In genomic region chr16:4207229-4207628, GRCh38 we compare ENCODE assay signal across 30 cellular contexts. TPM values are rescaled to one million over a fixed set of nuclear protein-coding genes. Genes with fewer than 3 reads are reported as not detected.
DNase-seq lines count a peak whose midpoint lies in the region; ATAC-seq and TF ChIP-seq lines count a peak whose summit lies in the region.
"Had no signal": no experiment of that assay in that cellular context is flagged by ENCODE, and none has a peak within 500 bp of the region (broad histone marks: within the 10 kb centered on the region; RNA-seq: fewer than 3 reads in every experiment).

No MANE protein-coding gene starts in this region.

- peaks cover 12 to 33% (median 31%) of the 10 kb centered on the region in 3 donors for H3K36me3 ChIP-seq in skeletal muscle tissue (ENCODE audit: control insufficient read depth in 3 of 3, insufficient read depth in 3 of 3, low read length in 3 of 3)
- no peaks in the 10 kb centered on the region for H3K36me3 ChIP-seq in mucosa of descending colon (ENCODE audit: low read depth)
- H3K36me3 ChIP-seq: upper lobe of right lung had no signal

- CTCF ChIA-PET in T-cell (lab: Charles Lee), result no interaction called here

- peak; percentile 13 for ATAC-seq in activated naive CD8-positive, alpha-beta T cell treated with anti-CD3 and anti-CD28 coated beads, Interleukin-2, amount 10 ng/mL, durations not matched to agents 7 days and 5 days (ENCODE audit: low read depth)
- no peak for ATAC-seq in T-cell (replicated peaks in 1 of 4)
- ATAC-seq in left ventricle myocardium superior, result peak; percentile 2
- no peak for ATAC-seq in HG03159 (IDR thresholded peaks at IDR 0.05; ENCODE audit: unreplicated experiment)
- no peak for ATAC-seq in mucosa of descending colon
- ATAC-seq in stimulated activated naive B cell treated with anti-CD40 and anti-IgM and Interleukin-4, amounts not matched to agents 10 μg/mL and 1 μg/mL and 100 μg/mL, for 72 hours (replicated peaks), result no peak
- ATAC-seq: activated CD4-positive, alpha-beta T cell treated with anti-CD3 and anti-CD28 coated beads for 36 hours; GM23338; stimulated activated memory B cell treated with anti-CD40 and anti-IgM and Interleukin-4, amounts not matched to agents 10 μg/mL and 1 μg/mL and 100 μg/mL, for 72 hours; upper lobe of right lung had no signal

- no peak overlapping the region for H3K27ac Mint-ChIP-seq in activated naive CD8-positive, alpha-beta T cell treated with anti-CD3 and anti-CD28 coated beads, Interleukin-2, amount 10 ng/mL, durations not matched to agents 7 days and 5 days
- H3K27ac Mint-ChIP-seq in activated naive CD8-positive, alpha-beta T cell treated with anti-CD3 and anti-CD28 coated beads for 36 hours, result no peak overlapping the region
- no peak overlapping the region for H3K27ac Mint-ChIP-seq in T-cell
- no peak overlapping the region for H3K27ac Mint-ChIP-seq in stimulated activated naive B cell treated with anti-CD40 and anti-IgM and Interleukin-4, amounts not matched to agents 10 μg/mL and 1 μg/mL and 100 μg/mL, for 72 hours
- H3K27ac Mint-ChIP-seq: activated CD4-positive, alpha-beta T cell treated with anti-CD3 and anti-CD28 coated beads for 36 hours; CD4-positive, alpha-beta T cell; dendritic cell treated with granulocyte-macrophage colony-stimulating factor and Interleukin-4, amounts not matched to agents 40 ng/mL and 50 ng/mL, for 4 days; endodermal cell; GM23338; mesothelial cell of epicardium; stimulated activated memory B cell treated with anti-CD40 and anti-IgM and Interleukin-4, amounts not matched to agents 10 μg/mL and 1 μg/mL and 100 μg/mL, for 72 hours had no signal

- H3K9ac ChIP-seq in skeletal muscle tissue (ENCODE audit: low read depth in 1 of 3, low read length in 3 of 3), result peak overlapping the region in 2 of 3 donors; percentile 53 to 77

- H3K9me3 Mint-ChIP-seq in activated naive CD8-positive, alpha-beta T cell treated with anti-CD3 and anti-CD28 coated beads, Interleukin-2, amount 10 ng/mL, durations not matched to agents 7 days and 5 days, result no peaks in the 10 kb centered on the region
- H3K9me3 Mint-ChIP-seq in activated naive CD8-positive, alpha-beta T cell treated with anti-CD3 and anti-CD28 coated beads for 36 hours, result no peaks in the 10 kb centered on the region
- no peaks in the 10 kb centered on the region for H3K9me3 Mint-ChIP-seq in T-cell
- no peaks in the 10 kb centered on the region for H3K9me3 Mint-ChIP-seq in stimulated activated naive B cell treated with anti-CD40 and anti-IgM and Interleukin-4, amounts not matched to agents 10 μg/mL and 1 μg/mL and 100 μg/mL, for 72 hours
- H3K9me3 Mint-ChIP-seq: CD4-positive, alpha-beta T cell; dendritic cell treated with granulocyte-macrophage colony-stimulating factor and Interleukin-4, amounts not matched to agents 40 ng/mL and 50 ng/mL, for 4 days; endodermal cell; GM23338; mesothelial cell of epicardium; naive B cell; stimulated activated memory B cell treated with anti-CD40 and anti-IgM and Interleukin-4, amounts not matched to agents 10 μg/mL and 1 μg/mL and 100 μg/mL, for 72 hours had no signal

- H3K36me3 Mint-ChIP-seq in activated naive CD8-positive, alpha-beta T cell treated with anti-CD3 and anti-CD28 coated beads, Interleukin-2, amount 10 ng/mL, durations not matched to agents 7 days and 5 days, result no peaks in the 10 kb centered on the region
- H3K36me3 Mint-ChIP-seq in activated naive CD8-positive, alpha-beta T cell treated with anti-CD3 and anti-CD28 coated beads for 36 hours, result no peaks in the 10 kb centered on the region
- no peaks in the 10 kb centered on the region for H3K36me3 Mint-ChIP-seq in T-cell
- no peaks in the 10 kb centered on the region for H3K36me3 Mint-ChIP-seq in stimulated activated naive B cell treated with anti-CD40 and anti-IgM and Interleukin-4, amounts not matched to agents 10 μg/mL and 1 μg/mL and 100 μg/mL, for 72 hours
- H3K36me3 Mint-ChIP-seq: mesothelial cell of epicardium; naive B cell; stimulated activated memory B cell treated with anti-CD40 and anti-IgM and Interleukin-4, amounts not matched to agents 10 μg/mL and 1 μg/mL and 100 μg/mL, for 72 hours had no signal

- H3K9me3 ChIP-seq in skeletal muscle tissue (ENCODE audit: control insufficient read depth in 3 of 3, low read length in 3 of 3), result no peaks in the 10 kb centered on the region
- H3K9me3 ChIP-seq in mucosa of descending colon, result no peaks in the 10 kb centered on the region
- H3K9me3 ChIP-seq: upper lobe of right lung had no signal

- no peak for TF ChIP-seq CTCF in mucosa of descending colon (IDR thresholded peaks at IDR 0.05)

- H3K4me3 Mint-ChIP-seq in activated naive CD8-positive, alpha-beta T cell treated with anti-CD3 and anti-CD28 coated beads, Interleukin-2, amount 10 ng/mL, durations not matched to agents 7 days and 5 days, result peak overlapping the region; percentile 65
- H3K4me3 Mint-ChIP-seq in activated naive CD8-positive, alpha-beta T cell treated with anti-CD3 and anti-CD28 coated beads for 36 hours, result no peak overlapping the region
- H3K4me3 Mint-ChIP-seq in T-cell, result peak overlapping the region in 2 of 3 donors; percentile 28 to 55
- no peak overlapping the region for H3K4me3 Mint-ChIP-seq in stimulated activated naive B cell treated with anti-CD40 and anti-IgM and Interleukin-4, amounts not matched to agents 10 μg/mL and 1 μg/mL and 100 μg/mL, for 72 hours
- H3K4me3 Mint-ChIP-seq: activated CD4-positive, alpha-beta T cell treated with anti-CD3 and anti-CD28 coated beads for 36 hours; CD4-positive, alpha-beta T cell; dendritic cell treated with granulocyte-macrophage colony-stimulating factor and Interleukin-4, amounts not matched to agents 40 ng/mL and 50 ng/mL, for 4 days; endodermal cell; GM23338; mesothelial cell of epicardium; stimulated activated memory B cell treated with anti-CD40 and anti-IgM and Interleukin-4, amounts not matched to agents 10 μg/mL and 1 μg/mL and 100 μg/mL, for 72 hours had no signal

- DNase-seq in activated naive CD8-positive, alpha-beta T cell treated with anti-CD3 and anti-CD28 coated beads, Interleukin-2, amount 10 ng/mL, durations not matched to agents 7 days and 5 days, result no peak
- DNase-seq in activated naive CD8-positive, alpha-beta T cell treated with anti-CD3 and anti-CD28 coated beads for 36 hours, result no peak
- DNase-seq in T-cell (no peak), left ventricle myocardium superior (no peak), mucosa of descending colon (no peak)
- DNase-seq in stimulated activated naive B cell treated with anti-CD40 and anti-IgM and Interleukin-4, amounts not matched to agents 10 μg/mL and 1 μg/mL and 100 μg/mL, for 72 hours, result no peak
- DNase-seq: activated CD4-positive, alpha-beta T cell treated with anti-CD3 and anti-CD28 coated beads for 36 hours; activated CD8-positive, alpha-beta memory T cell treated with anti-CD3 and anti-CD28 coated beads for 24 hours; activated effector memory CD4-positive, alpha-beta T cell treated with anti-CD3 and anti-CD28 coated beads, Interleukin-2, amount 50 U/mL, for 16 hours; activated T-cell treated with anti-CD3 and anti-CD28 coated beads for 4 hours; CD4-positive, alpha-beta T cell; EL; endodermal cell; glutamatergic neuron; KG1; naive B cell; NCI-H1417; NCI-H2029 treated with DMSO at 0.1 percent for 48 hours; NCI-H345; NCI-H69; occipital lobe; PC-9; SHP77; upper lobe of right lung had no signal

- H3K27ac ChIP-seq in skeletal muscle tissue (ENCODE audit: low read depth, low read length), result peak overlapping the region; percentile 99
- H3K27ac ChIP-seq: PC-9, upper lobe of right lung had no signal

- POLR2A ChIA-PET in activated naive CD8-positive, alpha-beta T cell treated with anti-CD3 and anti-CD28 coated beads, Interleukin-2, amount 10 ng/mL, durations not matched to agents 7 days and 5 days (lab: Charles Lee), result no interaction called here
- POLR2A ChIA-PET in T-cell (lab: Charles Lee), result no interaction called here

- H3K4me3 ChIP-seq in skeletal muscle tissue (ENCODE audit: low read length in 3 of 3) (peak overlapping the region in 2 of 3 donors; percentile 26 to 29), mucosa of descending colon (no peak overlapping the region)
- H3K4me3 ChIP-seq: GM23338, PC-9, upper lobe of right lung had no signal

- H3K4me1 ChIP-seq in skeletal muscle tissue (ENCODE audit: control insufficient read depth in 3 of 3, insufficient read depth in 3 of 3, low read length in 3 of 3), result peaks cover 52 to 78% (median 74%) of the 10 kb centered on the region in 3 donors
- H3K4me1 ChIP-seq in mucosa of descending colon (ENCODE audit: low read depth), result no peaks in the 10 kb centered on the region
- H3K4me1 ChIP-seq: upper lobe of right lung had no signal

- H3K27me3 ChIP-seq in skeletal muscle tissue (ENCODE audit: control insufficient read depth in 3 of 3, insufficient read depth in 3 of 3, low read length in 3 of 3), result no peaks in the 10 kb centered on the region
- H3K27me3 ChIP-seq: upper lobe of right lung had no signal

- H3K27me3 Mint-ChIP-seq in activated naive CD8-positive, alpha-beta T cell treated with anti-CD3 and anti-CD28 coated beads, Interleukin-2, amount 10 ng/mL, durations not matched to agents 7 days and 5 days, result peaks cover 23% of the 10 kb centered on the region
- H3K27me3 Mint-ChIP-seq in activated naive CD8-positive, alpha-beta T cell treated with anti-CD3 and anti-CD28 coated beads for 36 hours, result peaks cover 4% of the 10 kb centered on the region
- peaks cover 0 to 1% of the 10 kb centered on the region in 2 donors for H3K27me3 Mint-ChIP-seq in T-cell
- H3K27me3 Mint-ChIP-seq in stimulated activated naive B cell treated with anti-CD40 and anti-IgM and Interleukin-4, amounts not matched to agents 10 μg/mL and 1 μg/mL and 100 μg/mL, for 72 hours, result peaks cover 27 to 34% of the 10 kb centered on the region in 2 donors
- H3K27me3 Mint-ChIP-seq: activated CD4-positive, alpha-beta T cell treated with anti-CD3 and anti-CD28 coated beads for 36 hours had no signal

- intact Hi-C loops in left ventricle myocardium superior (cut with micrococcal nuclease) (no loop called here), mucosa of descending colon (cut with DNase I, micrococcal nuclease) (no loop called here)

- H3K4me1 Mint-ChIP-seq in activated naive CD8-positive, alpha-beta T cell treated with anti-CD3 and anti-CD28 coated beads, Interleukin-2, amount 10 ng/mL, durations not matched to agents 7 days and 5 days, result peaks cover 6% of the 10 kb centered on the region
- H3K4me1 Mint-ChIP-seq in activated naive CD8-positive, alpha-beta T cell treated with anti-CD3 and anti-CD28 coated beads for 36 hours, result peaks cover 8% of the 10 kb centered on the region
- H3K4me1 Mint-ChIP-seq in T-cell, result peaks cover 7 to 16% (median 15%) of the 10 kb centered on the region in 3 donors
- H3K4me1 Mint-ChIP-seq in stimulated activated naive B cell treated with anti-CD40 and anti-IgM and Interleukin-4, amounts not matched to agents 10 μg/mL and 1 μg/mL and 100 μg/mL, for 72 hours, result peaks cover 6% of the 10 kb centered on the region in 2 donors
- H3K4me1 Mint-ChIP-seq: GM23338 had no signal

RNA-seq across cellular contexts. Expression of gene SRL, which starts 34.7 kb away (rescaled TPM):
- total RNA-seq in activated naive CD8-positive, alpha-beta T cell treated with anti-CD3 and anti-CD28 coated beads, Interleukin-2, amount 10 ng/mL, durations not matched to agents 7 days and 5 days, result not detected
- total RNA-seq in activated naive CD8-positive, alpha-beta T cell treated with anti-CD3 and anti-CD28 coated beads for 36 hours, result not detected
- total RNA-seq in T-cell (under 1 TPM in 1 of 5 donors, not detected in 4; 0.06 TPM), left ventricle myocardium superior (426 TPM), skeletal muscle tissue (230 TPM), mucosa of descending colon (1 to 10 TPM in 1 of 3 donors, under 1 TPM in 2; 0.35 to 1.2 (median 0.41) TPM)
- total RNA-seq: activated CD4-positive, alpha-beta T cell treated with anti-CD3 and anti-CD28 coated beads for 36 hours; CD4-positive, alpha-beta T cell; endodermal cell; GM23338; PC-9 had no signal

Comparison
In these comparisons a context has a peak if more than half of its experiments do, and no peak if none do; other contexts are left out.
1. H3K4me3 Mint-ChIP-seq: peak in activated naive CD8-positive, alpha-beta T cell treated with anti-CD3 and anti-CD28 coated beads, Interleukin-2, amount 10 ng/mL, durations not matched to agents 7 days and 5 days (single experiment) and T-cell (2 of 3); none in activated naive CD8-positive, alpha-beta T cell treated with anti-CD3 and anti-CD28 coated beads for 36 hours (single experiment) and stimulated activated naive B cell treated with anti-CD40 and anti-IgM and Interleukin-4, amounts not matched to agents 10 μg/mL and 1 μg/mL and 100 μg/mL, for 72 hours (0 of 2).
2. ATAC-seq: peak in activated naive CD8-positive, alpha-beta T cell treated with anti-CD3 and anti-CD28 coated beads, Interleukin-2, amount 10 ng/mL, durations not matched to agents 7 days and 5 days (single experiment) and left ventricle myocardium superior (single experiment); none in T-cell (0 of 4), HG03159 (single experiment), mucosa of descending colon (single experiment) and stimulated activated naive B cell treated with anti-CD40 and anti-IgM and Interleukin-4, amounts not matched to agents 10 μg/mL and 1 μg/mL and 100 μg/mL, for 72 hours (0 of 2).
3. RNA of gene SRL, which starts 34.7 kb away (total RNA-seq): 426 TPM in left ventricle myocardium superior (single experiment) and 230 TPM in skeletal muscle tissue (single experiment); 0.35 to 1.2 TPM in mucosa of descending colon, not detected in activated naive CD8-positive, alpha-beta T cell treated with anti-CD3 and anti-CD28 coated beads, Interleukin-2, amount 10 ng/mL, durations not matched to agents 7 days and 5 days, not detected in activated naive CD8-positive, alpha-beta T cell treated with anti-CD3 and anti-CD28 coated beads for 36 hours and 0.06 TPM in T-cell; every median in the first group is over 100 times any median in the second.